8 cellular contexts compared by ENCODE assay signal in genomic region chr14:96501746-96502620, GRCh38. TPM values are rescaled to one million over a fixed set of nuclear protein-coding genes. Genes with fewer than 3 reads are reported as not detected.
A peak's percentile ranks its signal among the peaks of the same experiment; 100 is the strongest.
DNase-seq lines count a peak whose midpoint lies in the region; ATAC-seq and TF ChIP-seq lines count a peak whose summit lies in the region.

TSS of gene PAPOLA (plus strand) at chr14:96502382. CDS start at chr14:96502593, 211 bp downstream.

- POLR2A ChIA-PET in PC-3 (lab: Charles Lee; ENCODE audit: unreplicated experiment) = interaction anchor here (0.6 kb wide), 1 partner anchor 1346 kb away, joined by 3 read pairs; no protein-coding TSS in a partner anchor

- peak within 1 kb of the TSS; percentile 78 for H2AFZ ChIP-seq in PC-3 (ENCODE audit: low read length)

- CTCF ChIA-PET in PC-3 (lab: Charles Lee) = no interaction called here

- H3K27me3 ChIP-seq in PC-3 (ENCODE audit: low read length) (no peaks in the 10 kb centered on the region), mucosa of stomach (ENCODE audit: control insufficient read depth, insufficient read depth, low read length) (no peaks in the 10 kb centered on the region)

- H3K4me2 ChIP-seq in PC-3 (ENCODE audit: low read length) = peak within 1 kb of the TSS; percentile 94

- H3K79me2 ChIP-seq in PC-3 (ENCODE audit: low read length) = peaks cover 60% of the 10 kb centered on the region

- peak; percentile 96 for TF ChIP-seq POLR2A in erythroblast (IDR thresholded peaks at IDR 0.05; ENCODE audit: low read length)

- no peaks in the 10 kb centered on the region for H3K9me3 ChIP-seq in PC-3 (ENCODE audit: low read length)
- no peaks in the 10 kb centered on the region for H3K9me3 ChIP-seq in mucosa of stomach (ENCODE audit: control insufficient read depth, low read length)

- ATAC-seq in GM21576 (IDR thresholded peaks at IDR 0.05; ENCODE audit: unreplicated experiment) (peak; percentile 87), PC-3 (peak; percentile 91)

- H3K27ac ChIP-seq in PC-3 (ENCODE audit: low read length) = peak within 1 kb of the TSS; percentile 63

- no peaks in the 10 kb centered on the region for H3F3A ChIP-seq in PC-3 (ENCODE audit: low read length, unreplicated experiment)

- no peak for TF ChIP-seq RAD21 in Ishikawa (IDR thresholded peaks at IDR 0.05; ENCODE audit: low read depth)

- peak; percentile 90 for DNase-seq in DMS153 (lab: John Stamatoyannopoulos, UW)
- DNase-seq in PC-3 = peak; percentile 96
- peak; percentile 97 for DNase-seq in activated T-cell treated with anti-CD3 and anti-CD28 coated beads, Interleukin-2, amount 50 U/mL, for 1 hour
- DNase-seq in erythroblast (lab: John Stamatoyannopoulos, UW) = peak; percentile 97 to 98
- peak; percentile 86 to 92 for DNase-seq in stimulated activated CD8-positive, alpha-beta memory T cell treated with anti-CD3 and anti-CD28 coated beads, Interleukin-7, amount 100 ng/mL, for 1 hour (ENCODE audit: low read depth in 2 of 2)

- no peaks in the 10 kb centered on the region for H3K9me2 ChIP-seq in PC-3 (replicated peaks; ENCODE audit: low read length)

- no peak for TF ChIP-seq EP300 in Ishikawa (IDR thresholded peaks at IDR 0.05; ENCODE audit: borderline replicate concordance)

- H3K9ac ChIP-seq in PC-3 (ENCODE audit: low read length) (peak within 1 kb of the TSS; percentile 96), mucosa of stomach (ENCODE audit: low read length) (peak within 1 kb of the TSS; percentile 94)

- H3K36me3 ChIP-seq in PC-3 (ENCODE audit: low read depth, low read length) (no peaks in the 10 kb centered on the region; the same call in 1 of the 2 replicates), mucosa of stomach (ENCODE audit: control insufficient read depth, insufficient read depth, low read length) (no peaks in the 10 kb centered on the region)

- BruUV-seq in PC-3 (replicated peaks; lab: Mats Ljungman, UMichigan) = TSS peak; percentile 85

- TF ChIP-seq CTCF in PC-3 (conservative IDR thresholded peaks at IDR 0.05; ENCODE audit: low read depth, low read length) = 0 out of 2 replicates have a peak, but pooled peaks have one; percentile 15

- intact Hi-C loops in PC-3 (cut with micrococcal nuclease) = loop anchor here (5.0 kb wide), 1 partner anchor 140 kb away; the partner anchor contains the start of genes ATG2B and GSKIP

- H3K4me3 ChIP-seq in PC-3 (ENCODE audit: low read length) (peak within 1 kb of the TSS; percentile 96), mucosa of stomach (ENCODE audit: low read length) (peak within 1 kb of the TSS; percentile 83)

- H3K4me1 ChIP-seq in PC-3 (ENCODE audit: insufficient read depth, low read length) = peaks cover 33% of the 10 kb centered on the region
- H3K4me1 ChIP-seq in mucosa of stomach (ENCODE audit: control insufficient read depth, insufficient read depth, low read length) = peaks cover 16% of the 10 kb centered on the region

- H4K20me1 ChIP-seq in PC-3 (ENCODE audit: low read length) = peaks cover 41% of the 10 kb centered on the region

TF ChIP-seq in Ishikawa, 13 proteins besides CTCF, POLR2A, EP300 and RAD21:
- no peak for TF ChIP-seq REST (IDR thresholded peaks at IDR 0.05; ENCODE audit: low read depth)
- peak; percentile 81 for TF ChIP-seq CREB1 (IDR thresholded peaks at IDR 0.05; ENCODE audit: low read depth)
- 0 out of 2 replicates have a peak, but pooled peaks have one; percentile 27 for TF ChIP-seq TEAD4 (IDR thresholded peaks at IDR 0.05)
- no peak for TF ChIP-seq USF1 (IDR thresholded peaks at IDR 0.05)
- TF ChIP-seq EGR1 (IDR thresholded peaks at IDR 0.05) = no peak; the same call in 1 of the 2 replicates
- TF ChIP-seq NFIC (IDR thresholded peaks at IDR 0.05) = no peak
- TF ChIP-seq YY1 (IDR thresholded peaks at IDR 0.05; ENCODE audit: low read depth) = peak; percentile 93
- no peak for TF ChIP-seq ZBTB7A (IDR thresholded peaks at IDR 0.05; ENCODE audit: low read depth)
- peak; percentile 96 for TF ChIP-seq MAX (IDR thresholded peaks at IDR 0.05)
- peak; percentile 27; the same call in 1 of the 2 replicates for TF ChIP-seq TCF12 (IDR thresholded peaks at IDR 0.05; ENCODE audit: low read depth)
- peak; percentile 82 for TF ChIP-seq TAF1 (IDR thresholded peaks at IDR 0.05; ENCODE audit: low read depth)
- no peak for TF ChIP-seq CEBPB (IDR thresholded peaks at IDR 0.05)
- no peak for TF ChIP-seq FOXM1 (IDR thresholded peaks at IDR 0.05; ENCODE audit: borderline replicate concordance, low read depth)

RNA-seq across cellular contexts. Expression of gene PAPOLA, which starts in this region (rescaled TPM):
- total RNA-seq in PC-3 (2014; rRNA removed) = 111 and 123 TPM in 2 replicates

Comparison
In these comparisons a context has a peak if more than half of its experiments do, and no peak if none do; other contexts are left out.
1. Peak in every context shown above with its lines: DNase-seq, ATAC-seq, H3K4me3 ChIP-seq and H3K27ac ChIP-seq.